7 cellular contexts compared by ENCODE assay signal in the genomic region with DNA sequence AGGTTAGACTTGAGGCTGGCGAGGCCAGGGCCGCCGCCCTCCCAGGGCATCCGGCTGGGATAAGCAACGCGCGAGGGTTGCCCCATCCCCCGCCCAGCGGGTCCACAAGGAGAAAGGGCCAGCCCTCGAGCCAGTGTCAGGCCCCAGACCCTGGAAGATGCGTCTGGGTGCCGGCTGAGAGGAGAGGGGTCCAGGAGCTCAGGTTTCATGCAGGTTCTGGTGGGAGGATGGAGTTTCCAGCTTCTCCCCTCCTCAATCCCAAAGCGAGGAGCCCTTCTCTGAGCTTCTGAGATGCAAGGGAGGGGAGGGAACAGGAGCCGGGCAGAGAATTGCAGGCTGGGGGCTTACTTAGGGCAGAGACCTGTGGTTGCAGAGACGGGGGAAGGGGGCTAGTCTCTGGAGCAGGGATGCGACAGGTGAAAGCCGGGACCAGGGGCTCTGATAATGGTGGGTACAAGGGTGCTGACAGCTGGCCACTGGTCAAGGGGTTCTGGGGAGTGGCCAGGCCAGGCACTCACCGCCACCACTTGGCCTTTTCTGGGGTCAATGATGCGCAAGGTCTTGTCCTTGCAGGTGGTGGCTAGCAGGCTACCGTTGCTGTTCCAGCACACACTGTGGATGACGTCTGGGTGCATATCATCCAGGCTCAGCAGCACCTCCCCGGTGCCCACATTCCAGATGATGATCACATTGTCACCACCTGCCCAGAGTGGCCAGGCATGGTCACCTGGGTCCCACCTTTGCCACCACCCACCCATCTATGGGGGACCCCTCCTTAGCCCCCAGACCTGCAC. TPM values are rescaled to one million over a fixed set of nuclear protein-coding genes. Genes with fewer than 3 reads are reported as not detected.
DNase-seq lines count a peak whose midpoint lies in the region; ATAC-seq and TF ChIP-seq lines count a peak whose summit lies in the region.

No MANE protein-coding gene starts in this region.

- intact Hi-C loops in HCT116 (cut with micrococcal nuclease) = loop anchor here (1.0 kb wide), 1 partner anchor 38 kb away; no protein-coding TSS in a partner anchor
- intact Hi-C loops in spleen (cut with DNase I; ENCODE audit: low total_unique reads) = no loop called here
- intact Hi-C loops in posterior vena cava (cut with DNase I) = no loop called here

- POLR2A ChIA-PET in HCT116 (lab: Charles Lee) = no interaction called here
- POLR2A ChIA-PET in WTC11 (lab: Charles Lee) = interaction anchor here (1.0 to 2.1 kb wide), 3 partner anchors 27 to 312 kb away, joined by 3 to 12 read pairs (median 3); partner anchors contain the start of genes ANKRD13B and SSH2

- peak; percentile 17 for ATAC-seq in HCT116
- ATAC-seq in WTC11 = peak; percentile 1; the same call in 1 of the 2 replicates

- H3K27ac Mint-ChIP-seq in WTC11 = no peak overlapping the region

- H3K27me3 ChIP-seq in HCT116 (ENCODE audit: insufficient read depth, low read length) (no peaks in the 10 kb centered on the region), iPS DF 6.9 (ENCODE audit: control insufficient read depth, insufficient read depth, low read length) (peaks cover 17% of the 10 kb centered on the region), spleen (replicated peaks in 1 of 7) (peaks cover 0 to 64% (median 10%) of the 10 kb centered on the region in 7 donors)

- H3K4me1 ChIP-seq in HCT116 (ENCODE audit: control insufficient read depth in 1 of 2, insufficient read depth in 2 of 2, low read length in 2 of 2) (peaks cover 51 to 75% of the 10 kb centered on the region in 2 experiments), iPS DF 6.9 (ENCODE audit: control insufficient read depth, insufficient read depth, low read length) (peaks cover 14% of the 10 kb centered on the region), spleen (peaks cover 47 to 83% (median 71%) of the 10 kb centered on the region in 6 donors)

- CTCF ChIA-PET in HCT116 (lab: Charles Lee) = interaction anchor here (0.8 to 4.6 kb wide), 26 partner anchors 8 to 718 kb away, joined by 3 to 61 read pairs (median 6); partner anchors contain the start of genes ANKRD13B and SSH2
- CTCF ChIA-PET in WTC11 (lab: Charles Lee) = interaction anchor here (0.7 to 9.2 kb wide), 45 partner anchors 11 to 502 kb away, joined by 3 to 272 read pairs (median 6); partner anchors contain the start of genes ABHD15, ANKRD13B, NUFIP2 and SSH2

- no peaks in the 10 kb centered on the region for H3K79me2 ChIP-seq in HCT116 (ENCODE audit: insufficient read depth, low read length)

- H3K9me3 ChIP-seq in HCT116 (ENCODE audit: control insufficient read depth in 1 of 2, insufficient read depth in 1 of 2, low read depth in 1 of 2, low read length in 2 of 2) = no peaks in the 10 kb centered on the region
- no peaks in the 10 kb centered on the region for H3K9me3 ChIP-seq in iPS DF 6.9 (ENCODE audit: control insufficient read depth, insufficient read depth, low read length)
- no peaks in the 10 kb centered on the region for H3K9me3 ChIP-seq in spleen

- H3K4me2 ChIP-seq in HCT116 (ENCODE audit: low read length) = peak overlapping the region; percentile 97

- TF ChIP-seq POLR2A in HCT116 (IDR thresholded peaks at IDR 0.05; ENCODE audit: borderline replicate concordance, extremely low read depth, insufficient read depth, insufficient read length) (no peak), spleen (IDR thresholded peaks at IDR 0.05) (no peak)

- H3K4me3 Mint-ChIP-seq in WTC11 = peak overlapping the region; percentile 45

- DNase-seq in HCT116 (ENCODE audit: low read depth, low spot score) (no peak), WTC11 (ENCODE audit: low spot score) (no peak), iPS DF 6.9 (ENCODE audit: low read depth, low spot score) (no peak), spleen (no peak), germinal center (ENCODE audit: low spot score) (no peak), posterior vena cava (ENCODE audit: low spot score) (no peak), NCI-H2171 treated with DMSO at 0.1 percent for 48 hours (lab: John Stamatoyannopoulos, UW) (no peak)

- no peaks in the 10 kb centered on the region for H3K36me3 Mint-ChIP-seq in WTC11

- BruUV-seq in HCT116 (replicated peaks; lab: Mats Ljungman, UMichigan) = no TSS peak

- TF ChIP-seq CTCF in HCT116 (IDR thresholded peaks at IDR 0.05 in 2 of 3, conservative IDR thresholded peaks at IDR 0.05 in 1 of 3; ENCODE audit: borderline replicate concordance in 1 of 3, insufficient read depth in 1 of 3, low read depth in 2 of 3, low read length in 2 of 3) = no peak; a peak in 2 of 6 replicates
- no peak for TF ChIP-seq CTCF in WTC11 (IDR thresholded peaks at IDR 0.05)
- peak in 3 of 11 experiments; percentile 30 to 58 (median 53) for TF ChIP-seq CTCF in spleen (IDR thresholded peaks at IDR 0.05 in 8 of 11, conservative IDR thresholded peaks at IDR 0.05 in 3 of 11)

- H3K36me3 ChIP-seq in HCT116 (ENCODE audit: control insufficient read depth in 1 of 2, insufficient read depth in 2 of 2, low read length in 2 of 2) (no peaks in the 10 kb centered on the region), iPS DF 6.9 (ENCODE audit: control insufficient read depth, insufficient read depth, low read length) (no peaks in the 10 kb centered on the region), spleen (no peaks in the 10 kb centered on the region)

- no peak for TF ChIP-seq RAD21 in HCT116 (IDR thresholded peaks at IDR 0.05; ENCODE audit: low read depth)

- no peaks in the 10 kb centered on the region for H3K9me3 Mint-ChIP-seq in WTC11

- H2AFZ ChIP-seq in HCT116 (ENCODE audit: low read depth, low read length, poor library complexity, severe bottlenecking) = peak overlapping the region; percentile 51

- peaks cover 89% of the 10 kb centered on the region for H3K27me3 Mint-ChIP-seq in WTC11 (ENCODE audit: low read depth)

- H3K4me3 ChIP-seq in HCT116 (replicated peaks in 1 of 2; ENCODE audit: low read depth in 1 of 2, low read length in 2 of 2) (peak overlapping the region; percentile 36 to 50), iPS DF 6.9 (ENCODE audit: low read length) (peak overlapping the region; percentile 26; the same call in 1 of the 2 replicates), spleen (peak overlapping the region; percentile 20 to 71 (median 42))

- H3K4me1 Mint-ChIP-seq in WTC11 = peaks cover 59% of the 10 kb centered on the region

- peak overlapping the region; percentile 66 for H3K9ac ChIP-seq in HCT116 (ENCODE audit: low read length)

- RAD21 ChIA-PET in HCT116 (lab: Charles Lee; ENCODE audit: low non-redundant PET in 1 of 2, low total read pairs in 2 of 2, uncharacterized antibody in 2 of 2, unreplicated experiment in 2 of 2) = interaction anchor here (0.8 to 1.1 kb wide), 2 partner anchors 21 to 312 kb away, joined by 3 to 4 read pairs; partner anchors contain the start of gene SSH2 (in 1 of the 2)

- H3K27ac ChIP-seq in HCT116 (ENCODE audit: low read depth, low read length) = peak overlapping the region; percentile 64; the same call in 1 of the 2 replicates
- H3K27ac ChIP-seq in iPS DF 6.9 (ENCODE audit: low read length) = no peak overlapping the region
- H3K27ac ChIP-seq in spleen = peak overlapping the region in 3 of 8 donors; percentile 73 to 79 (median 79)

- H3K9me2 ChIP-seq in HCT116 (ENCODE audit: insufficient read depth) = no peaks in the 10 kb centered on the region

- no CpG with 5 or more reads among the region's 22 CpGs for WGBS in iPS DF 6.9 (ENCODE audit: insufficient coverage, insufficient read length)
- WGBS in spleen, 5 donors = 38 to 43% (median 41%) methylated on average over 21 to 22 of the region's 22 CpGs

- H4K20me1 ChIP-seq in HCT116 (ENCODE audit: insufficient read depth) = no peaks in the 10 kb centered on the region

TF ChIP-seq in HCT116, 20 proteins besides CTCF, POLR2A, EP300 and RAD21:
- TF ChIP-seq SRF (IDR thresholded peaks at IDR 0.05; ENCODE audit: low read depth) (no peak), CBX3 (IDR thresholded peaks at IDR 0.05; ENCODE audit: low read depth) (0 out of 2 replicates have a peak, but pooled peaks have one; percentile 13)

TF ChIP-seq in WTC11, 78 proteins besides CTCF, POLR2A, EP300 and RAD21 (continues in another document):
- no peak for TF ChIP-seq ZNF317 (CRISPR knock-in tag; IDR thresholded peaks at IDR 0.05; ENCODE audit: borderline replicate concordance, low read depth)
- TF ChIP-seq FOXK1 (CRISPR knock-in tag; IDR thresholded peaks at IDR 0.05) = 0 out of 2 replicates have a peak, but pooled peaks have one; percentile 3
- no peak for TF ChIP-seq OVOL2 (CRISPR knock-in tag; IDR thresholded peaks at IDR 0.05; ENCODE audit: borderline replicate concordance)

RNA-seq across cellular contexts. Expression of gene CORO6, which starts 4.2 kb away (rescaled TPM):
- total RNA-seq in HCT116 (2021; ENCODE audit: unreplicated experiment) (8.7 TPM), WTC11 (2021) (6.4 to 8.9 TPM (median 7.5 TPM) in 3 replicates), spleen (1 to 10 TPM in 6 of 7 donors, under 1 TPM in 1; 0.81 to 4.8 (median 2.7) TPM), posterior vena cava (10 to 100 TPM; 26.7 to 31.6 TPM)
- polyA plus RNA-seq in HCT116 (2012) = 9.3 and 11.9 TPM in 2 replicates
- polyA plus RNA-seq in spleen = 1 to 10 TPM; 4.0 to 5.1 (median 4.6) TPM

RNA-seq across cellular contexts. Expression of gene ANKRD13B, which starts 25.5 kb away (rescaled TPM):
- total RNA-seq in HCT116 (2021; ENCODE audit: unreplicated experiment) = 27.4 TPM
- polyA plus RNA-seq in HCT116 (2012) = 11.6 and 11.9 TPM in 2 replicates
- 29.8 to 45.5 TPM (median 32.2 TPM) in 3 replicates for total RNA-seq in WTC11 (2021)
- total RNA-seq in spleen = 1 to 10 TPM; 2.1 to 5.5 (median 2.7) TPM
- 1 to 10 TPM in 2 of 3 donors, under 1 TPM in 1; 0.85 to 2.5 (median 1.2) TPM for polyA plus RNA-seq in spleen
- 10 to 100 TPM; 11.2 to 11.5 TPM for total RNA-seq in posterior vena cava

RNA-seq across cellular contexts. Expression of gene GIT1, which starts 29.0 kb away (rescaled TPM):
- total RNA-seq in HCT116 (2021; ENCODE audit: unreplicated experiment) = 76.5 TPM
- 55.6 and 64.3 TPM in 2 replicates for polyA plus RNA-seq in HCT116 (2012)
- total RNA-seq in WTC11 (2021) = 43.9 to 66.9 TPM (median 45.0 TPM) in 3 replicates
- 10 to 100 TPM; 42.6 to 64.7 (median 50.2) TPM for total RNA-seq in spleen
- 10 to 100 TPM; 20.4 to 38.1 (median 27.1) TPM for polyA plus RNA-seq in spleen
- total RNA-seq in posterior vena cava = 10 to 100 TPM; 28.1 to 43.5 TPM

RNA-seq across cellular contexts. Expression of gene TP53I13, which starts 50.0 kb away (rescaled TPM):
- total RNA-seq in HCT116 (2021; ENCODE audit: unreplicated experiment) = 33.3 TPM
- 41.7 and 44.9 TPM in 2 replicates for polyA plus RNA-seq in HCT116 (2012)
- total RNA-seq in WTC11 (2021) = 33.1 to 41.9 TPM (median 36.7 TPM) in 3 replicates
- 10 to 100 TPM; 39.5 to 74.9 (median 68.7) TPM for total RNA-seq in spleen
- polyA plus RNA-seq in spleen = 100 to 1,000 TPM; 129 to 209 (median 190) TPM
- total RNA-seq in posterior vena cava = 10 to 100 TPM; 33.1 to 34.7 TPM

RNA-seq across cellular contexts. Expression of gene ABHD15, which starts 51.6 kb away (rescaled TPM):
- total RNA-seq in HCT116 (2021; ENCODE audit: unreplicated experiment) (8.2 TPM), WTC11 (2021) (2.6 to 3.3 TPM (median 2.8 TPM) in 3 replicates), spleen (10 to 100 TPM in 6 of 7 donors, 1 to 10 TPM in 1; 9.6 to 23.8 (median 15.8) TPM), posterior vena cava (1 to 10 TPM; 4.5 to 5.9 TPM)
- 4.9 and 5.1 TPM in 2 replicates for polyA plus RNA-seq in HCT116 (2012)
- 1 to 10 TPM; 5.7 to 7.9 (median 7.5) TPM for polyA plus RNA-seq in spleen
